ENCODE assay signal across 15 cellular contexts in genomic region chr10:20100157-20100556, GRCh38.
DNase-seq lines count a peak whose midpoint lies in the region; ATAC-seq and TF ChIP-seq lines count a peak whose summit lies in the region.
"Had no signal": no experiment of that assay in that cellular context is flagged by ENCODE, and none has a peak within 500 bp of the region (broad histone marks: within the 10 kb centered on the region; RNA-seq: fewer than 3 reads in every experiment).

No MANE protein-coding gene starts in this region.

- H3K9me3 ChIP-seq in upper lobe of right lung (no peaks in the 10 kb centered on the region), tibial nerve (no peaks in the 10 kb centered on the region)
- H3K9me3 ChIP-seq: HAP-1, prostate gland had no signal

- no peaks in the 10 kb centered on the region for H3K9me3 Mint-ChIP-seq in mesothelial cell of epicardium
- H3K9me3 Mint-ChIP-seq: activated naive CD4-positive, alpha-beta T cell treated with anti-CD3 and anti-CD28 coated beads, Interleukin-2, amount 50 U/mL, for 24 hours had no signal

- H3K4me1 ChIP-seq in upper lobe of right lung (no peaks in the 10 kb centered on the region), tibial nerve (peaks cover 0 to 24% (median 0%) of the 10 kb centered on the region in 4 donors)
- H3K4me1 ChIP-seq: HAP-1, prostate gland had no signal

- no peaks in the 10 kb centered on the region for H3K27me3 Mint-ChIP-seq in mesothelial cell of epicardium (ENCODE audit: low read depth)
- H3K27me3 Mint-ChIP-seq: activated naive CD4-positive, alpha-beta T cell treated with anti-CD3 and anti-CD28 coated beads, Interleukin-2, amount 50 U/mL, for 24 hours had no signal

- no peaks in the 10 kb centered on the region for H3K36me3 ChIP-seq in upper lobe of right lung
- no peaks in the 10 kb centered on the region for H3K36me3 ChIP-seq in tibial nerve
- H3K36me3 ChIP-seq: HAP-1, prostate gland had no signal

- H3K27me3 ChIP-seq in upper lobe of right lung (no peaks in the 10 kb centered on the region), tibial nerve (no peaks in the 10 kb centered on the region)

- no peak for TF ChIP-seq POLR2A in tibial nerve (IDR thresholded peaks at IDR 0.05)

- H3K27ac Mint-ChIP-seq in mesothelial cell of epicardium = peak overlapping the region; percentile 54
- H3K27ac Mint-ChIP-seq: activated naive CD4-positive, alpha-beta T cell treated with anti-CD3 and anti-CD28 coated beads, Interleukin-2, amount 50 U/mL, for 24 hours had no signal

- no peak overlapping the region for H3K27ac ChIP-seq in upper lobe of right lung
- peak overlapping the region in 2 of 4 donors; percentile 62 to 76 for H3K27ac ChIP-seq in tibial nerve
- H3K27ac ChIP-seq: 22Rv1, prostate gland had no signal

- no peaks in the 10 kb centered on the region for H3K36me3 Mint-ChIP-seq in mesothelial cell of epicardium
- H3K36me3 Mint-ChIP-seq: activated naive CD4-positive, alpha-beta T cell treated with anti-CD3 and anti-CD28 coated beads, Interleukin-2, amount 50 U/mL, for 24 hours had no signal

- 10 to 19% methylated on average over 2 of the region's 2 CpGs for WGBS in tibial nerve, 2 donors

- ATAC-seq in upper lobe of right lung (peak; percentile 52), HG02798 (IDR thresholded peaks at IDR 0.05; ENCODE audit: poor library complexity, unreplicated experiment) (no peak)

- peak; percentile 66 for DNase-seq in DMS53 (lab: John Stamatoyannopoulos, UW)
- DNase-seq in DMS53 treated with DMSO at 0.1 percent for 48 hours (lab: John Stamatoyannopoulos, UW; ENCODE audit: unreplicated experiment) = no peak
- DNase-seq in fibroblast of the aortic adventitia (ENCODE audit: low read depth) = peak; percentile 5
- DNase-seq in mesothelial cell of epicardium (ENCODE audit: low spot score in 2 of 2, unreplicated experiment in 2 of 2) = no peak
- no peak for DNase-seq in upper lobe of right lung
- DNase-seq in T-helper 1 cell = no peak
- DNase-seq in tibial nerve (ENCODE audit: low spot score in 2 of 2) = no peak
- DNase-seq: activated CD4-positive, alpha-beta T cell treated with anti-CD3 and anti-CD28 coated beads, Interleukin-2, amount 50 U/mL, for 4 hours; head of caudate nucleus; NCI-H1694 treated with DMSO at 0.1 percent for 48 hours had no signal

- TF ChIP-seq CTCF in fibroblast of the aortic adventitia (IDR thresholded peaks at IDR 0.05; ENCODE audit: insufficient read depth, low read length) (no peak), mesothelial cell of epicardium (IDR thresholded peaks at IDR 0.05; ENCODE audit: unreplicated experiment) (no peak), upper lobe of right lung (IDR thresholded peaks at IDR 0.05) (no peak), tibial nerve (IDR thresholded peaks at IDR 0.05) (no peak)

- H3K4me1 Mint-ChIP-seq in mesothelial cell of epicardium = peaks cover 18% of the 10 kb centered on the region
- H3K4me1 Mint-ChIP-seq: activated naive CD4-positive, alpha-beta T cell treated with anti-CD3 and anti-CD28 coated beads, Interleukin-2, amount 50 U/mL, for 24 hours had no signal

- TF ChIP-seq EP300 in tibial nerve (IDR thresholded peaks at IDR 0.05) = peak in 1 of 2 donors; percentile 30

- no peak overlapping the region for H3K4me3 Mint-ChIP-seq in mesothelial cell of epicardium
- H3K4me3 Mint-ChIP-seq: activated naive CD4-positive, alpha-beta T cell treated with anti-CD3 and anti-CD28 coated beads, Interleukin-2, amount 50 U/mL, for 24 hours had no signal

- H3K4me3 ChIP-seq in fibroblast of the aortic adventitia (ENCODE audit: low read depth, low read length) (no peak overlapping the region), upper lobe of right lung (no peak overlapping the region), tibial nerve (peak overlapping the region in 1 of 4 donors; percentile 6)
- H3K4me3 ChIP-seq: HAP-1, prostate gland had no signal

- intact Hi-C loops in upper lobe of right lung (cut with DNase I) = no loop called here

Comparison
In these comparisons a context has a peak if more than half of its experiments do, and no peak if none do; other contexts are left out.
1. DNase-seq: peak in DMS53 (single experiment) and fibroblast of the aortic adventitia (single experiment); none in DMS53 treated with DMSO at 0.1 percent for 48 hours (single experiment), mesothelial cell of epicardium (0 of 2), upper lobe of right lung (single experiment), T-helper 1 cell (0 of 5) and tibial nerve (0 of 2).